ENCODE assay signal across 9 cellular contexts in genomic region chr1:23576338-23577055, GRCh38. TPM values are rescaled to one million over a fixed set of nuclear protein-coding genes. Genes with fewer than 3 reads are reported as not detected.
DNase-seq lines count a peak whose midpoint lies in the region; ATAC-seq, FAIRE-seq and TF ChIP-seq lines count a peak whose summit lies in the region.
"Had no signal": no experiment of that assay in that cellular context is flagged by ENCODE, and none has a peak within 500 bp of the region (broad histone marks: within the 10 kb centered on the region; RNA-seq: fewer than 3 reads in every experiment).

No MANE protein-coding gene starts in this region.

- no peaks in the 10 kb centered on the region; the same call in 1 of the 2 replicates for H3K27me3 Mint-ChIP-seq in HFFc6 (ENCODE audit: insufficient read depth)
- H3K27me3 Mint-ChIP-seq in activated CD8-positive, alpha-beta T cell treated with anti-CD3 and anti-CD28 coated beads for 36 hours, result no peaks in the 10 kb centered on the region
- H3K27me3 Mint-ChIP-seq: central memory CD8-positive, alpha-beta T cell had no signal

- no peaks in the 10 kb centered on the region for H4K20me1 ChIP-seq in keratinocyte (ENCODE audit: control insufficient read depth, extremely low read depth, insufficient read depth, low read length)

- no peak for ATAC-seq in activated CD8-positive, alpha-beta T cell treated with anti-CD3 and anti-CD28 coated beads for 36 hours

- H3K4me2 ChIP-seq in keratinocyte (ENCODE audit: control insufficient read depth, extremely low read depth, insufficient read depth, low read depth, low read length), result peak overlapping the region; percentile 4

- no peak overlapping the region for H3K27ac ChIP-seq in keratinocyte (ENCODE audit: control insufficient read depth, insufficient read depth, low read length)
- peak overlapping the region; percentile 85 for H3K27ac ChIP-seq in stomach smooth muscle (ENCODE audit: low read length)
- no peak overlapping the region for H3K27ac ChIP-seq in A673 (ENCODE audit: low read depth, low read length, poor library complexity, severe bottlenecking)

- H3K4me3 ChIP-seq in keratinocyte (ENCODE audit: control insufficient read depth in 2 of 3, extremely low read depth in 1 of 3, insufficient read depth in 2 of 3, low read depth in 1 of 3, low read length in 3 of 3), result no peak overlapping the region
- peak overlapping the region; percentile 25 to 66 for H3K4me3 ChIP-seq in stomach smooth muscle (ENCODE audit: low read length in 2 of 2)
- no peak overlapping the region for H3K4me3 ChIP-seq in A673 (ENCODE audit: low read depth, low read length, poor library complexity, severe bottlenecking)

- dilution Hi-C loops in keratinocyte (cut with MboI; ENCODE audit: extremely low pct_ligation_motif_present, low sequenced_read_pairs), result no loop called here

- H3K79me2 ChIP-seq in keratinocyte (ENCODE audit: control insufficient read depth, insufficient read depth, low read length), result no peaks in the 10 kb centered on the region

- CTCF ChIA-PET in activated CD8-positive, alpha-beta T cell treated with anti-CD3 and anti-CD28 coated beads for 36 hours (lab: Charles Lee), result interaction anchor here (0.6 to 16.5 kb wide), 19 partner anchors 8 to 89 kb away, joined by 3 to 168 read pairs (median 4); partner anchors contain the start of gene ID3
- CTCF ChIA-PET in A673 (lab: Charles Lee), result no interaction called here

- peak overlapping the region; percentile 89 for H3K4me3 Mint-ChIP-seq in HFFc6
- peak overlapping the region; percentile 11 for H3K4me3 Mint-ChIP-seq in activated CD8-positive, alpha-beta T cell treated with anti-CD3 and anti-CD28 coated beads for 36 hours
- H3K4me3 Mint-ChIP-seq: central memory CD8-positive, alpha-beta T cell had no signal

- no peaks in the 10 kb centered on the region for H3K27me3 ChIP-seq in keratinocyte (ENCODE audit: control insufficient read depth, extremely low read depth, insufficient read depth, low read length)
- H3K27me3 ChIP-seq in stomach smooth muscle (ENCODE audit: control insufficient read depth in 1 of 2, insufficient read depth in 2 of 2, low read length in 2 of 2), result no peaks in the 10 kb centered on the region
- no peaks in the 10 kb centered on the region for H3K27me3 ChIP-seq in A673 (replicated peaks; ENCODE audit: insufficient read depth, low read depth, low read length, poor library complexity)

- no peak overlapping the region for H3K9ac ChIP-seq in keratinocyte (ENCODE audit: control insufficient read depth, extremely low read depth, insufficient read depth, low read length)
- peak overlapping the region in 1 of 2 donors; percentile 19 for H3K9ac ChIP-seq in stomach smooth muscle (ENCODE audit: low read length in 2 of 2)

- no TSS peak for BruUV-seq in A673 (replicated peaks; lab: Mats Ljungman, UMichigan)

- H3K9me3 Mint-ChIP-seq in HFFc6, result no peaks in the 10 kb centered on the region
- H3K9me3 Mint-ChIP-seq in activated CD8-positive, alpha-beta T cell treated with anti-CD3 and anti-CD28 coated beads for 36 hours, result peaks cover 2% of the 10 kb centered on the region
- H3K9me3 Mint-ChIP-seq: central memory CD8-positive, alpha-beta T cell had no signal

- no peak overlapping the region for H2AFZ ChIP-seq in keratinocyte (ENCODE audit: control insufficient read depth, low read length)

- TF ChIP-seq CTCF in HFFc6 (IDR thresholded peaks at IDR 0.05), result no peak
- no peak for TF ChIP-seq CTCF in activated CD8-positive, alpha-beta T cell treated with anti-CD3 and anti-CD28 coated beads for 36 hours (IDR thresholded peaks at IDR 0.05)
- TF ChIP-seq CTCF in keratinocyte (optimal IDR thresholded peaks at IDR 0.05 in 1 of 3, IDR thresholded peaks at IDR 0.05 in 1 of 3, conservative IDR thresholded peaks at IDR 0.05 in 1 of 3; ENCODE audit: extremely low read depth in 1 of 3, insufficient read depth in 2 of 3, low read length in 3 of 3), result no peak
- TF ChIP-seq CTCF in A673 (conservative IDR thresholded peaks at IDR 0.05; ENCODE audit: low read depth, low read length), result no peak

- POLR2A ChIA-PET in activated CD8-positive, alpha-beta T cell treated with anti-CD3 and anti-CD28 coated beads for 36 hours (lab: Charles Lee), result interaction anchor here (1.0 to 3.6 kb wide), 14 partner anchors 8 to 51 kb away, joined by 3 to 26 read pairs (median 4); partner anchors contain the start of gene ID3
- POLR2A ChIA-PET in A673 (lab: Charles Lee; ENCODE audit: low non-redundant PET), result interaction anchor here (0.6 kb wide), 1 partner anchor 149 kb away, joined by 15 read pairs; no protein-coding TSS in a partner anchor

- peaks cover 14% of the 10 kb centered on the region for H3K4me1 ChIP-seq in keratinocyte (ENCODE audit: control insufficient read depth, extremely low read depth, insufficient read depth, low read length)
- H3K4me1 ChIP-seq in stomach smooth muscle (ENCODE audit: control insufficient read depth, insufficient read depth, low read length), result peaks cover 34% of the 10 kb centered on the region
- H3K4me1 ChIP-seq in A673 (ENCODE audit: insufficient read depth, low read length, poor library complexity, severe bottlenecking), result no peaks in the 10 kb centered on the region

- DNase-seq in HFFc6, result peak; percentile 28
- no peak for DNase-seq in activated CD8-positive, alpha-beta T cell treated with anti-CD3 and anti-CD28 coated beads for 36 hours
- DNase-seq in keratinocyte (ENCODE audit: low read depth, low spot score), result no peak
- no peak for DNase-seq in NCI-H345 treated with DMSO at 0.1 percent for 48 hours (lab: John Stamatoyannopoulos, UW; ENCODE audit: unreplicated experiment)
- DNase-seq in A673 (ENCODE audit: low spot score), result no peak
- DNase-seq in NCI-H510A (lab: John Stamatoyannopoulos, UW), result no peak
- DNase-seq: substantia nigra had no signal

- intact Hi-C loops in activated CD8-positive, alpha-beta T cell treated with anti-CD3 and anti-CD28 coated beads for 36 hours (cut with micrococcal nuclease), result loop anchor here (2.0 to 5.0 kb wide), 2 partner anchors 14 to 46 kb away; no protein-coding TSS in a partner anchor
- intact Hi-C loops in A673 (cut with micrococcal nuclease; ENCODE audit: unreplicated experiment), result no loop called here

- peaks cover 9% of the 10 kb centered on the region for H3K36me3 Mint-ChIP-seq in HFFc6 (ENCODE audit: low read depth)
- H3K36me3 Mint-ChIP-seq in activated CD8-positive, alpha-beta T cell treated with anti-CD3 and anti-CD28 coated beads for 36 hours (ENCODE audit: low read depth), result no peaks in the 10 kb centered on the region

- H3K36me3 ChIP-seq in keratinocyte (ENCODE audit: control insufficient read depth in 2 of 2, extremely low read depth in 1 of 2, insufficient read depth in 2 of 2, low read length in 2 of 2) (no peaks in the 10 kb centered on the region), stomach smooth muscle (ENCODE audit: control insufficient read depth in 2 of 2, insufficient read depth in 2 of 2, low read length in 2 of 2) (no peaks in the 10 kb centered on the region), A673 (ENCODE audit: insufficient read depth, low read length, poor library complexity, severe bottlenecking) (no peaks in the 10 kb centered on the region)

- peaks cover 2% of the 10 kb centered on the region for H3K9me1 ChIP-seq in keratinocyte (ENCODE audit: control insufficient read depth, extremely low read depth, insufficient read depth, low read length)

- no peaks in the 10 kb centered on the region for H3K9me3 ChIP-seq in keratinocyte (ENCODE audit: control insufficient read depth, low read depth, low read length)
- H3K9me3 ChIP-seq in stomach smooth muscle (ENCODE audit: control insufficient read depth in 2 of 2, low read length in 2 of 2), result no peaks in the 10 kb centered on the region
- H3K9me3 ChIP-seq in A673 (ENCODE audit: low read depth, low read length, poor library complexity, severe bottlenecking), result no peaks in the 10 kb centered on the region

- peaks cover 60% of the 10 kb centered on the region for H3K4me1 Mint-ChIP-seq in HFFc6 (ENCODE audit: low read depth)
- H3K4me1 Mint-ChIP-seq in activated CD8-positive, alpha-beta T cell treated with anti-CD3 and anti-CD28 coated beads for 36 hours (ENCODE audit: low read depth), result peaks cover 59% of the 10 kb centered on the region

- no peak for FAIRE-seq in keratinocyte (lab: Jason Lieb, UNC)

- peak overlapping the region; percentile 100 for H3K27ac Mint-ChIP-seq in HFFc6
- H3K27ac Mint-ChIP-seq in activated CD8-positive, alpha-beta T cell treated with anti-CD3 and anti-CD28 coated beads for 36 hours, result peak overlapping the region; percentile 85

RNA-seq across cellular contexts. Expression of gene ID3, which starts 17.2 kb away (rescaled TPM):
- total RNA-seq in HFFc6 (2021; fragmentation: NEBNext Ultra II Directional; extraction: Animal tissue kit (Norgen Biotek cat#: 25700)), result 100 to 1,000 TPM; 560 to 690 (median 604) TPM
- 10 to 100 TPM; 70.4 to 74.3 TPM for total RNA-seq in activated CD8-positive, alpha-beta T cell treated with anti-CD3 and anti-CD28 coated beads for 36 hours
- polyA plus RNA-seq in keratinocyte, result 12.7 to 62.4 TPM (median 38.0 TPM) in 3 replicates
- polyA plus RNA-seq in keratinocyte (2011; ENCODE audit: low read depth), result 81.8 TPM
- 40.0 and 63.5 TPM in 2 replicates for polyA plus RNA-seq in keratinocyte (2011; cell fraction: cytosol; rRNA removed)
- 90.9 and 100.0 TPM in 2 replicates for polyA plus RNA-seq in keratinocyte (2011; cell fraction: nucleus; rRNA removed)
- 15.2 and 117 TPM in 2 replicates for polyA plus RNA-seq in keratinocyte (2012; ENCODE audit: low replicate concordance)
- polyA minus RNA-seq in keratinocyte, result 16.4 to 32.4 TPM (median 23.3 TPM) in 3 replicates
- 81.9 TPM for polyA minus RNA-seq in keratinocyte (2011; cell fraction: cytosol; rRNA and poly(A)+ RNA removed)
- polyA minus RNA-seq in keratinocyte (2011; cell fraction: nucleus; rRNA and poly(A)+ RNA removed), result 41.0 and 43.1 TPM in 2 replicates
- 102 and 140 TPM in 2 replicates for total RNA-seq in A673 (2021)

RNA-seq across cellular contexts. Expression of gene E2F2, which starts 45.5 kb away (rescaled TPM):
- total RNA-seq in HFFc6 (2021; fragmentation: NEBNext Ultra II Directional; extraction: Animal tissue kit (Norgen Biotek cat#: 25700)), result 1 to 10 TPM in 5 of 6 experiments, under 1 TPM in 1; 0.83 to 2.1 (median 1.9) TPM
- 10 to 100 TPM; 23.7 to 25.3 TPM for total RNA-seq in activated CD8-positive, alpha-beta T cell treated with anti-CD3 and anti-CD28 coated beads for 36 hours
- polyA plus RNA-seq in keratinocyte, result 0.05 to 0.12 TPM (median 0.06 TPM) in 3 replicates
- 0.10 TPM for polyA plus RNA-seq in keratinocyte (2011; ENCODE audit: low read depth)
- 0.03 and 0.06 TPM in 2 replicates for polyA plus RNA-seq in keratinocyte (2011; cell fraction: cytosol; rRNA removed)
- 0.13 TPM in 2 replicates for polyA plus RNA-seq in keratinocyte (2011; cell fraction: nucleus; rRNA removed)
- polyA plus RNA-seq in keratinocyte (2012; ENCODE audit: low replicate concordance), result 0.20 and 0.23 TPM in 2 replicates
- polyA minus RNA-seq in keratinocyte, result 0.10 to 1.4 TPM (median 0.20 TPM) in 3 replicates
- 0.77 TPM for polyA minus RNA-seq in keratinocyte (2011; cell fraction: cytosol; rRNA and poly(A)+ RNA removed)
- polyA minus RNA-seq in keratinocyte (2011; cell fraction: nucleus; rRNA and poly(A)+ RNA removed), result 0.11 and 0.16 TPM in 2 replicates
- 45.0 and 46.1 TPM in 2 replicates for total RNA-seq in A673 (2021)

Comparison
In these comparisons a context has a peak if more than half of its experiments do, and no peak if none do; other contexts are left out.
1. H3K4me3 ChIP-seq: peak in stomach smooth muscle (2 of 2); none in keratinocyte (0 of 3) and A673 (single experiment).
2. RNA of gene E2F2, which starts 45.5 kb away (total RNA-seq): 45.0 to 46.1 TPM in A673 and 23.7 to 25.3 TPM in activated CD8-positive, alpha-beta T cell treated with anti-CD3 and anti-CD28 coated beads for 36 hours; 0.83 to 2.1 TPM in HFFc6; every median in the first group is over 4 times any median in the second.